ENCODE assay signal across 8 cellular contexts in the genomic region with DNA sequence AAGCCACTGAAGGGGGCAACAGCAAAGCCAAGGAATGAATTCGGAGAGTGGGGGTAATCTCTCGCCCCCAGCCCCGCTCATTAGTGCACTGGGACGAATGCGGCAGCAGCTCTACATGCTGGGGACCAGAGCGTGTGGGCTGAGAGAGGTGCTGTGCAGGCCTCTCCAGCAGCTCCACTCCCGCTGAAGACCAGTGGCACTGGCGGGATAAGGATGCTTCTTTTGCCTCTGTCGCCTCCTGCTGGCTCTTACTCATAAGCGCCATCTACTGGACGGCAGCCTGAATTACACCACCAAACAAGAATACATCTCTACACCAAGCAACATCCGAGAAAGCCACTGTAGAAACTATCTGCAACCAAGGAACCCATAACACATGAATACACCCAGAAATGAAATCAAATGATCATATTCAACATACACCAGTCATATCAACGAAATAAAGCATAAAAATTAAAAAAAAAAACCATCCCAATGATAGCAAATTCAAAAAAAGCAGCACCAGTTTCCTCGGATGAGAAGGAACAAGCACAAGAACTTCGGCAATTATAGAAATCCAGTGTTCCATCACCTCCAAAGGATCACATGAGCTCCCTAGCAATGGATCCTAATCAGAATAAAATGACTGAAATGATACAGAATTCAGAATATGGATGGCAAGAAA.
DNase-seq lines count a peak whose midpoint lies in the region; ATAC-seq and TF ChIP-seq lines count a peak whose summit lies in the region.

No MANE protein-coding gene starts in this region.

- H3K4me1 ChIP-seq in mucosa of descending colon (ENCODE audit: low read depth), result no peaks in the 10 kb centered on the region
- peaks cover 0 to 13% (median 5%) of the 10 kb centered on the region in 4 donors for H3K4me1 ChIP-seq in upper lobe of left lung

- H3K4me3 ChIP-seq in choroid plexus epithelial cell (ENCODE audit: low read depth, low read length) (no peak overlapping the region), mucosa of descending colon (no peak overlapping the region), upper lobe of left lung (no peak overlapping the region)

- peaks cover 6% of the 10 kb centered on the region for H3K36me3 Mint-ChIP-seq in WTC11

- H3K4me3 Mint-ChIP-seq in WTC11, result no peak overlapping the region

- TF ChIP-seq CTCF in WTC11 (IDR thresholded peaks at IDR 0.05) (peak; percentile 94), choroid plexus epithelial cell (conservative IDR thresholded peaks at IDR 0.05; ENCODE audit: low read depth, low read length) (peak; percentile 94), mucosa of descending colon (IDR thresholded peaks at IDR 0.05) (peak; percentile 49), upper lobe of left lung (IDR thresholded peaks at IDR 0.05) (peak; percentile 33 to 67 (median 54))

- H3K27ac ChIP-seq in upper lobe of left lung, result no peak overlapping the region

- H3K27me3 ChIP-seq in upper lobe of left lung, result no peaks in the 10 kb centered on the region

- CTCF ChIA-PET in WTC11 (lab: Charles Lee), result interaction anchor here (0.6 to 1.4 kb wide), 41 partner anchors 9 to 385 kb away, joined by 3 to 17 read pairs (median 4); a partner anchor contains a TSS

- ATAC-seq in GM18499 (IDR thresholded peaks at IDR 0.05; ENCODE audit: insufficient read depth, unreplicated experiment), result peak; percentile 41
- ATAC-seq in WTC11, result peak; percentile 99
- peak; percentile 81 for ATAC-seq in mucosa of descending colon
- ATAC-seq in upper lobe of left lung (ENCODE audit: low FRiP score in 2 of 2), result peak; percentile 32 to 76
- ATAC-seq in HG03039 (IDR thresholded peaks at IDR 0.05; ENCODE audit: unreplicated experiment), result no peak

- no peak for TF ChIP-seq EP300 in upper lobe of left lung (IDR thresholded peaks at IDR 0.05)

- peaks cover 14% of the 10 kb centered on the region for H3K4me1 Mint-ChIP-seq in WTC11

- H3K9me3 ChIP-seq in mucosa of descending colon (no peaks in the 10 kb centered on the region), upper lobe of left lung (no peaks in the 10 kb centered on the region)

- WGBS in upper lobe of left lung, 2 donors, result 81 to 82% methylated on average over 15 of the region's 15 CpGs

- no peak for TF ChIP-seq POLR2A in upper lobe of left lung (IDR thresholded peaks at IDR 0.05)

- no peak overlapping the region for H3K27ac Mint-ChIP-seq in WTC11

- intact Hi-C loops in mucosa of descending colon (cut with DNase I, micrococcal nuclease), result no loop called here

- H3K27me3 Mint-ChIP-seq in WTC11 (ENCODE audit: low read depth), result no peaks in the 10 kb centered on the region

- DNase-seq in A172 (ENCODE audit: low spot score), result peak; percentile 38
- DNase-seq in KBM-7, result peak; percentile 73
- peak; percentile 76 for DNase-seq in WTC11 (ENCODE audit: low spot score)
- DNase-seq in choroid plexus epithelial cell (ENCODE audit: low read depth), result peak; percentile 66
- peak in 1 of 3 donors; percentile 41 for DNase-seq in mucosa of descending colon
- DNase-seq in upper lobe of left lung, result peak; percentile 12 to 53

- no peaks in the 10 kb centered on the region for H3K36me3 ChIP-seq in mucosa of descending colon (ENCODE audit: low read depth)
- no peaks in the 10 kb centered on the region for H3K36me3 ChIP-seq in upper lobe of left lung

- in situ Hi-C loops in KBM-7 (cut with MboI; ENCODE audit: low pct_unique_long_range_greater_than_20kb, low sequenced_read_pairs), result no loop called here

- POLR2A ChIA-PET in WTC11 (lab: Charles Lee), result interaction anchor here (0.5 kb wide), 1 partner anchor 279 kb away, joined by 4 read pairs; no protein-coding TSS in a partner anchor

- H3K9me3 Mint-ChIP-seq in WTC11, result peaks cover 8% of the 10 kb centered on the region

TF ChIP-seq in WTC11, 78 proteins besides CTCF, POLR2A, EP300 and RAD21 (continues in another document):
- TF ChIP-seq, protein P1, sequence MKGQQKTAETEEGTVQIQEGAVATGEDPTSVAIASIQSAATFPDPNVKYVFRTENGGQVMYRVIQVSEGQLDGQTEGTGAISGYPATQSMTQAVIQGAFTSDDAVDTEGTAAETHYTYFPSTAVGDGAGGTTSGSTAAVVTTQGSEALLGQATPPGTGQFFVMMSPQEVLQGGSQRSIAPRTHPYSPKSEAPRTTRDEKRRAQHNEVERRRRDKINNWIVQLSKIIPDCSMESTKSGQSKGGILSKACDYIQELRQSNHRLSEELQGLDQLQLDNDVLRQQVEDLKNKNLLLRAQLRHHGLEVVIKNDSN (CRISPR knock-in tag; IDR thresholded peaks at IDR 0.05), result no peak
- TF ChIP-seq, protein P2, sequence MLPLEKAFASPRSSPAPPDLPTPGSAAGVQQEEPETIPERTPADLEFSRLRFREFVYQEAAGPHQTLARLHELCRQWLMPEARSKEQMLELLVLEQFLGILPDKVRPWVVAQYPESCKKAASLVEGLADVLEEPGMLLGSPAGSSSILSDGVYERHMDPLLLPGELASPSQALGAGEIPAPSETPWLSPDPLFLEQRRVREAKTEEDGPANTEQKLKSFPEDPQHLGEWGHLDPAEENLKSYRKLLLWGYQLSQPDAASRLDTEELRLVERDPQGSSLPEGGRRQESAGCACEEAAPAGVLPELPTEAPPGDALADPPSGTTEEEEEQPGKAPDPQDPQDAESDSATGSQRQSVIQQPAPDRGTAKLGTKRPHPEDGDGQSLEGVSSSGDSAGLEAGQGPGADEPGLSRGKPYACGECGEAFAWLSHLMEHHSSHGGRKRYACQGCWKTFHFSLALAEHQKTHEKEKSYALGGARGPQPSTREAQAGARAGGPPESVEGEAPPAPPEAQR (CRISPR knock-in tag; IDR thresholded peaks at IDR 0.05), result no peak
- TF ChIP-seq NFYB (CRISPR knock-in tag; conservative IDR thresholded peaks at IDR 0.05; ENCODE audit: low read depth), result no peak
- TF ChIP-seq, protein P3, sequence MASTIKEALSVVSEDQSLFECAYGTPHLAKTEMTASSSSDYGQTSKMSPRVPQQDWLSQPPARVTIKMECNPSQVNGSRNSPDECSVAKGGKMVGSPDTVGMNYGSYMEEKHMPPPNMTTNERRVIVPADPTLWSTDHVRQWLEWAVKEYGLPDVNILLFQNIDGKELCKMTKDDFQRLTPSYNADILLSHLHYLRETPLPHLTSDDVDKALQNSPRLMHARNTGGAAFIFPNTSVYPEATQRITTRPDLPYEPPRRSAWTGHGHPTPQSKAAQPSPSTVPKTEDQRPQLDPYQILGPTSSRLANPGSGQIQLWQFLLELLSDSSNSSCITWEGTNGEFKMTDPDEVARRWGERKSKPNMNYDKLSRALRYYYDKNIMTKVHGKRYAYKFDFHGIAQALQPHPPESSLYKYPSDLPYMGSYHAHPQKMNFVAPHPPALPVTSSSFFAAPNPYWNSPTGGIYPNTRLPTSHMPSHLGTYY (CRISPR knock-in tag; IDR thresholded peaks at IDR 0.05), result no peak
- TF ChIP-seq, protein P4, sequence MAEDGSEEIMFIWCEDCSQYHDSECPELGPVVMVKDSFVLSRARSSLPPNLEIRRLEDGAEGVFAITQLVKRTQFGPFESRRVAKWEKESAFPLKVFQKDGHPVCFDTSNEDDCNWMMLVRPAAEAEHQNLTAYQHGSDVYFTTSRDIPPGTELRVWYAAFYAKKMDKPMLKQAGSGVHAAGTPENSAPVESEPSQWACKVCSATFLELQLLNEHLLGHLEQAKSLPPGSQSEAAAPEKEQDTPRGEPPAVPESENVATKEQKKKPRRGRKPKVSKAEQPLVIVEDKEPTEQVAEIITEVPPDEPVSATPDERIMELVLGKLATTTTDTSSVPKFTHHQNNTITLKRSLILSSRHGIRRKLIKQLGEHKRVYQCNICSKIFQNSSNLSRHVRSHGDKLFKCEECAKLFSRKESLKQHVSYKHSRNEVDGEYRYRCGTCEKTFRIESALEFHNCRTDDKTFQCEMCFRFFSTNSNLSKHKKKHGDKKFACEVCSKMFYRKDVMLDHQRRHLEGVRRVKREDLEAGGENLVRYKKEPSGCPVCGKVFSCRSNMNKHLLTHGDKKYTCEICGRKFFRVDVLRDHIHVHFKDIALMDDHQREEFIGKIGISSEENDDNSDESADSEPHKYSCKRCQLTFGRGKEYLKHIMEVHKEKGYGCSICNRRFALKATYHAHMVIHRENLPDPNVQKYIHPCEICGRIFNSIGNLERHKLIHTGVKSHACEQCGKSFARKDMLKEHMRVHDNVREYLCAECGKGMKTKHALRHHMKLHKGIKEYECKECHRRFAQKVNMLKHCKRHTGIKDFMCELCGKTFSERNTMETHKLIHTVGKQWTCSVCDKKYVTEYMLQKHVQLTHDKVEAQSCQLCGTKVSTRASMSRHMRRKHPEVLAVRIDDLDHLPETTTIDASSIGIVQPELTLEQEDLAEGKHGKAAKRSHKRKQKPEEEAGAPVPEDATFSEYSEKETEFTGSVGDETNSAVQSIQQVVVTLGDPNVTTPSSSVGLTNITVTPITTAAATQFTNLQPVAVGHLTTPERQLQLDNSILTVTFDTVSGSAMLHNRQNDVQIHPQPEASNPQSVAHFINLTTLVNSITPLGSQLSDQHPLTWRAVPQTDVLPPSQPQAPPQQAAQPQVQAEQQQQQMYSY (CRISPR knock-in tag; IDR thresholded peaks at IDR 0.05), result no peak
- no peak for TF ChIP-seq RORB (CRISPR knock-in tag; IDR thresholded peaks at IDR 0.05)
- no peak for TF ChIP-seq GABPB1 (CRISPR knock-in tag; IDR thresholded peaks at IDR 0.05)
- TF ChIP-seq ZNF416 (CRISPR knock-in tag; IDR thresholded peaks at IDR 0.05), result no peak
- TF ChIP-seq GTF2I (CRISPR knock-in tag; conservative IDR thresholded peaks at IDR 0.05), result no peak
- TF ChIP-seq, protein P5, sequence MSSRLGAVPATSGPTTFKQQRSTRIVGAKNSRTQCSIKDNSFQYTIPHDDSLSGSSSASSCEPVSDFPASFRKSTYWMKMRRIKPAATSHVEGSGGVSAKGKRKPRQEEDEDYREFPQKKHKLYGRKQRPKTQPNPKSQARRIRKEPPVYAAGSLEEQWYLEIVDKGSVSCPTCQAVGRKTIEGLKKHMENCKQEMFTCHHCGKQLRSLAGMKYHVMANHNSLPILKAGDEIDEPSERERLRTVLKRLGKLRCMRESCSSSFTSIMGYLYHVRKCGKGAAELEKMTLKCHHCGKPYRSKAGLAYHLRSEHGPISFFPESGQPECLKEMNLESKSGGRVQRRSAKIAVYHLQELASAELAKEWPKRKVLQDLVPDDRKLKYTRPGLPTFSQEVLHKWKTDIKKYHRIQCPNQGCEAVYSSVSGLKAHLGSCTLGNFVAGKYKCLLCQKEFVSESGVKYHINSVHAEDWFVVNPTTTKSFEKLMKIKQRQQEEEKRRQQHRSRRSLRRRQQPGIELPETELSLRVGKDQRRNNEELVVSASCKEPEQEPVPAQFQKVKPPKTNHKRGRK (CRISPR knock-in tag; IDR thresholded peaks at IDR 0.05; ENCODE audit: borderline replicate concordance), result no peak
- TF ChIP-seq ZBTB21 (CRISPR knock-in tag; IDR thresholded peaks at IDR 0.05; ENCODE audit: borderline replicate concordance), result no peak
- no peak for TF ChIP-seq KAT7 (CRISPR knock-in tag; IDR thresholded peaks at IDR 0.05; ENCODE audit: borderline replicate concordance)
- no peak for TF ChIP-seq NR1H2 (CRISPR knock-in tag; IDR thresholded peaks at IDR 0.05)
- TF ChIP-seq NR3C1 (CRISPR knock-in tag; conservative IDR thresholded peaks at IDR 0.05; ENCODE audit: low read depth), result no peak
- no peak for TF ChIP-seq ZNF396 (CRISPR knock-in tag; IDR thresholded peaks at IDR 0.05; ENCODE audit: borderline replicate concordance)
